ENCODE assay signal across 8 cellular contexts in the genomic region with DNA sequence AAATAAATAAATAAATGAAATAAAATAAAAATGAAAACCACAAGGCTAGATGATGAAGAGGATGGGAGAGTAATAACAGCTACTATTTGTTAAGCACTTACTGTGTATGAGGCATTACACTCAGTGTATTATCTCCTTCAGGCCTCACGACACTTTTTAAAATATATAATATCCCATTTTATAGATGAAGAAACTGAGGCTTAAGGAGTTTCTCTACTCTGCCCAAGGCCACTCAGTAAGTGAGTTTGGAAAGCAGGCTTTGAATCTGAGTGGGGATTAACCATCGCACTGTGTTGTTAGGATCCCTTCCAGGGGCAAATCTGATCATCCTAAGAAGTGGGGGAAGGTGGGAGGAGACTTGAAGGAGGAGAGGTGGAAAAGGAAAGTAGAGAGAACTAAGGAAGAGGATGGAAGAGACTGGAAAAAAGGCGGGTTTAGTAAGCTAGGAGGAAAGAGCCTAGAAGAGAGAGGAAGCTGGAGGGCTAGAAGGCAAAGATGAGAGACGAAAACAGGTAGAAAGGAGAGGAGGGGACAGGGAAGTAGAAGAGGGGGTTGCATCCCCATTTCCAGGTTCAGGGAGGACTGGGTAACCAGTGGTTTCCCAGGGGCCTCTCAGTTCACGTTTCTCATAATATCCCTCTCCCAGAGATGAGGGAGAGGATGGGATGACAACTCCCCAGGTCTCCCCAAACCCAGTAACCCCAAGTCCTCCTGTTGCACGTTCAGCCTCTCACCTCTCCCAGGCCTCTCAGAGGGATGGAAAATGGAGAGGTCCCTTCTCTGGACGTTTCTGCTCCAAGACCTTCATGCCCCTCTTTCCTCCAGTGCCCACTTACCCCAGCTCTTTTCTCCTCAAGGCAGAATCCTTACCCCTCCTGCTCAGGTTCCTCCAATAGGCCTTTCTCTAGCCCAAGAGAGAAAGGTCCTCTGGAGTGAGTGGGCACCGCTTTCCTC. TPM values are rescaled to one million over a fixed set of nuclear protein-coding genes. Genes with fewer than 3 reads are reported as not detected.
DNase-seq lines count a peak whose midpoint lies in the region; ATAC-seq and TF ChIP-seq lines count a peak whose summit lies in the region.

No MANE protein-coding gene starts in this region.

- peaks cover 7 to 47% (median 34%) of the 10 kb centered on the region in 4 donors for H3K4me1 ChIP-seq in liver (ENCODE audit: control insufficient read depth in 4 of 4, insufficient read depth in 4 of 4, low read length in 3 of 4)
- H3K4me1 ChIP-seq in testis = peaks cover 12% of the 10 kb centered on the region

- no peak for ATAC-seq in activated CD4-positive, alpha-beta T cell treated with anti-CD3 and anti-CD28 coated beads for 36 hours
- no peak for ATAC-seq in GM18867 (IDR thresholded peaks at IDR 0.05; ENCODE audit: unreplicated experiment)

- intact Hi-C loops in activated CD4-positive, alpha-beta T cell treated with anti-CD3 and anti-CD28 coated beads for 36 hours (cut with DNase I, micrococcal nuclease) = loop anchor here (1.0 to 5.0 kb wide), 5 partner anchors 15 to 473 kb away; a partner anchor contains a TSS
- intact Hi-C loops in testis (cut with DNase I; ENCODE audit: low total_unique reads) = loop anchor here (5.0 kb wide), 1 partner anchor 42 kb away; no protein-coding TSS in a partner anchor

- H3K9me3 ChIP-seq in liver (ENCODE audit: control insufficient read depth in 4 of 4, low read length in 3 of 4) = no peaks in the 10 kb centered on the region
- no peaks in the 10 kb centered on the region for H3K9me3 ChIP-seq in testis

- H3K9me3 Mint-ChIP-seq in activated CD4-positive, alpha-beta T cell treated with anti-CD3 and anti-CD28 coated beads for 36 hours (ENCODE audit: low read depth) = no peaks in the 10 kb centered on the region

- no peaks in the 10 kb centered on the region for H3K27me3 Mint-ChIP-seq in activated CD4-positive, alpha-beta T cell treated with anti-CD3 and anti-CD28 coated beads for 36 hours

- peaks cover 55% of the 10 kb centered on the region for H3K36me3 Mint-ChIP-seq in activated CD4-positive, alpha-beta T cell treated with anti-CD3 and anti-CD28 coated beads for 36 hours (ENCODE audit: low read depth)

- peak overlapping the region in 1 of 2 donors; percentile 66 for H3K9ac ChIP-seq in liver (ENCODE audit: low read depth in 1 of 2, low read length in 2 of 2)

- peaks cover 63% of the 10 kb centered on the region for H3K4me1 Mint-ChIP-seq in activated CD4-positive, alpha-beta T cell treated with anti-CD3 and anti-CD28 coated beads for 36 hours

- H3K36me3 ChIP-seq in liver (ENCODE audit: control insufficient read depth in 4 of 4, insufficient read depth in 3 of 4, low read depth in 1 of 4, low read length in 3 of 4) = peaks cover 15 to 24% (median 20%) of the 10 kb centered on the region in 4 donors
- no peaks in the 10 kb centered on the region for H3K36me3 ChIP-seq in testis (ENCODE audit: low read depth, missing control alignments)

- POLR2A ChIA-PET in activated CD4-positive, alpha-beta T cell treated with anti-CD3 and anti-CD28 coated beads for 36 hours (lab: Charles Lee) = interaction anchor here (0.7 to 3.0 kb wide), 4 partner anchors 18 to 349 kb away, joined by 3 to 15 read pairs (median 3); a partner anchor contains a TSS

- H3K4me3 Mint-ChIP-seq in activated CD4-positive, alpha-beta T cell treated with anti-CD3 and anti-CD28 coated beads for 36 hours = peak overlapping the region; percentile 98

- peak overlapping the region; percentile 97 for H3K27ac Mint-ChIP-seq in activated CD4-positive, alpha-beta T cell treated with anti-CD3 and anti-CD28 coated beads for 36 hours

- DNase-seq in activated CD4-positive, alpha-beta T cell treated with anti-CD3 and anti-CD28 coated beads for 36 hours = no peak
- no peak for DNase-seq in activated CD4-positive, alpha-beta T cell treated with anti-CD3 and anti-CD28 coated beads, Interleukin-2, amount 50 U/mL, for 4 hours
- DNase-seq in testis (no peak), G401 (ENCODE audit: low spot score) (no peak), NCI-H1436 (lab: John Stamatoyannopoulos, UW) (no peak)

- H3K27me3 ChIP-seq in liver (ENCODE audit: control insufficient read depth in 4 of 4, insufficient read depth in 4 of 4, low read length in 3 of 4) (no peaks in the 10 kb centered on the region), testis (no peaks in the 10 kb centered on the region)

- in situ Hi-C loops in G401 (cut with HindIII; ENCODE audit: low sequenced_read_pairs) = no loop called here

- CTCF ChIA-PET in activated CD4-positive, alpha-beta T cell treated with anti-CD3 and anti-CD28 coated beads for 36 hours (lab: Charles Lee) = interaction anchor here (0.7 to 24.0 kb wide), 9 partner anchors 9 to 347 kb away, joined by 3 to 411 read pairs (median 13); a partner anchor contains a TSS

- TF ChIP-seq CTCF in liver (IDR thresholded peaks at IDR 0.05; ENCODE audit: low read depth, low read length, missing input control) (no peak), testis (IDR thresholded peaks at IDR 0.05) (no peak)

- H3K27ac ChIP-seq in angular gyrus (ENCODE audit: low read depth, low read length) (peak overlapping the region; percentile 2), liver (ENCODE audit: low read depth in 1 of 2, low read length in 2 of 2) (peak overlapping the region; percentile 99), testis (peak overlapping the region in 1 of 2 donors; percentile 99)

- WGBS in liver = 68% methylated on average over 8 of the region's 8 CpGs
- WGBS in testis, 2 donors = 50 to 59% methylated on average over 8 of the region's 8 CpGs

- peak overlapping the region; percentile 71 to 93 (median 86) for H3K4me3 ChIP-seq in liver (ENCODE audit: low read depth in 1 of 3, low read length in 3 of 3)
- peak overlapping the region; percentile 67 to 71 for H3K4me3 ChIP-seq in testis

- TF ChIP-seq POLR2A in testis (IDR thresholded peaks at IDR 0.05) = no peak

- no peak for TF ChIP-seq RAD21 in liver (IDR thresholded peaks at IDR 0.05)

TF ChIP-seq in liver, 16 proteins besides CTCF, POLR2A, EP300 and RAD21:
- TF ChIP-seq FOXA2 (IDR thresholded peaks at IDR 0.05) (no peak), JUND (IDR thresholded peaks at IDR 0.05) (no peak)
- TF ChIP-seq, protein P1, sequence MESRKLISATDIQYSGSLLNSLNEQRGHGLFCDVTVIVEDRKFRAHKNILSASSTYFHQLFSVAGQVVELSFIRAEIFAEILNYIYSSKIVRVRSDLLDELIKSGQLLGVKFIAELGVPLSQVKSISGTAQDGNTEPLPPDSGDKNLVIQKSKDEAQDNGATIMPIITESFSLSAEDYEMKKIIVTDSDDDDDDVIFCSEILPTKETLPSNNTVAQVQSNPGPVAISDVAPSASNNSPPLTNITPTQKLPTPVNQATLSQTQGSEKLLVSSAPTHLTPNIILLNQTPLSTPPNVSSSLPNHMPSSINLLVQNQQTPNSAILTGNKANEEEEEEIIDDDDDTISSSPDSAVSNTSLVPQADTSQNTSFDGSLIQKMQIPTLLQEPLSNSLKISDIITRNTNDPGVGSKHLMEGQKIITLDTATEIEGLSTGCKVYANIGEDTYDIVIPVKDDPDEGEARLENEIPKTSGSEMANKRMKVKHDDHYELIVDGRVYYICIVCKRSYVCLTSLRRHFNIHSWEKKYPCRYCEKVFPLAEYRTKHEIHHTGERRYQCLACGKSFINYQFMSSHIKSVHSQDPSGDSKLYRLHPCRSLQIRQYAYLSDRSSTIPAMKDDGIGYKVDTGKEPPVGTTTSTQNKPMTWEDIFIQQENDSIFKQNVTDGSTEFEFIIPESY (IDR thresholded peaks at IDR 0.05) = no peak
- TF ChIP-seq, protein P2, sequence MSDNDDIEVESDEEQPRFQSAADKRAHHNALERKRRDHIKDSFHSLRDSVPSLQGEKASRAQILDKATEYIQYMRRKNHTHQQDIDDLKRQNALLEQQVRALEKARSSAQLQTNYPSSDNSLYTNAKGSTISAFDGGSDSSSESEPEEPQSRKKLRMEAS (IDR thresholded peaks at IDR 0.05) = no peak
- TF ChIP-seq, protein P3, sequence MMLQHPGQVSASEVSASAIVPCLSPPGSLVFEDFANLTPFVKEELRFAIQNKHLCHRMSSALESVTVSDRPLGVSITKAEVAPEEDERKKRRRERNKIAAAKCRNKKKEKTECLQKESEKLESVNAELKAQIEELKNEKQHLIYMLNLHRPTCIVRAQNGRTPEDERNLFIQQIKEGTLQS (IDR thresholded peaks at IDR 0.05) = no peak

RNA-seq across cellular contexts. Expression of a gene that starts 1.7 kb away (rescaled TPM):
- total RNA-seq in activated CD4-positive, alpha-beta T cell treated with anti-CD3 and anti-CD28 coated beads for 36 hours = 100 to 1,000 TPM; 250 to 288 TPM
- total RNA-seq in liver (10 to 100 TPM; 27.4 to 54.0 TPM), testis (10 to 100 TPM; 66.2 to 81.5 TPM)
- polyA plus RNA-seq in liver (10 to 100 TPM; 33.2 to 57.4 TPM), testis (ENCODE audit: insufficient read depth, low read depth, low replicate concordance) (53.2 TPM)
- total RNA-seq in G401 (2014; rRNA removed; shearing (Covaris generic)) = 62.6 and 64.9 TPM in 2 replicates

RNA-seq across cellular contexts. Expression of a gene that starts 18.8 kb away (rescaled TPM):
- 1 to 10 TPM; 1.8 to 2.7 TPM for total RNA-seq in activated CD4-positive, alpha-beta T cell treated with anti-CD3 and anti-CD28 coated beads for 36 hours
- total RNA-seq in liver (100 to 1,000 TPM; 151 to 375 TPM), testis (100 to 1,000 TPM; 135 to 200 TPM)
- polyA plus RNA-seq in liver (100 to 1,000 TPM in 1 of 2 donors, 10 to 100 TPM in 1; 87.5 to 127 TPM), testis (ENCODE audit: insufficient read depth, low read depth, low replicate concordance) (82.4 TPM)
- 19.3 and 25.1 TPM in 2 replicates for total RNA-seq in G401 (2014; rRNA removed; shearing (Covaris generic))

RNA-seq across cellular contexts. Expression of a gene that starts 20.6 kb away (rescaled TPM):
- 10 to 100 TPM; 46.8 to 48.6 TPM for total RNA-seq in activated CD4-positive, alpha-beta T cell treated with anti-CD3 and anti-CD28 coated beads for 36 hours
- total RNA-seq in liver (1 to 10 TPM; 3.9 to 10.0 TPM), testis (10 to 100 TPM; 45.7 to 59.5 TPM)
- polyA plus RNA-seq in liver (1 to 10 TPM; 1.9 to 8.6 TPM), testis (ENCODE audit: insufficient read depth, low read depth, low replicate concordance) (31.4 TPM)
- total RNA-seq in G401 (2014; rRNA removed; shearing (Covaris generic)) = 44.2 TPM in 2 replicates

RNA-seq across cellular contexts. Expression of a gene that starts 30.9 kb away (rescaled TPM):
- 10 to 100 TPM; 79.0 to 81.1 TPM for total RNA-seq in activated CD4-positive, alpha-beta T cell treated with anti-CD3 and anti-CD28 coated beads for 36 hours
- total RNA-seq in liver (10 to 100 TPM in 1 of 2 donors, 1 to 10 TPM in 1; 3.8 to 10.9 TPM), testis (10 to 100 TPM; 18.1 to 18.2 TPM)
- polyA plus RNA-seq in liver (1 to 10 TPM; 1.4 to 2.5 TPM), testis (ENCODE audit: insufficient read depth, low read depth, low replicate concordance) (15.9 TPM)
- total RNA-seq in G401 (2014; rRNA removed; shearing (Covaris generic)) = 17.4 and 23.9 TPM in 2 replicates

RNA-seq across cellular contexts. Expression of a gene that starts 37.9 kb away (rescaled TPM):
- not detected for total RNA-seq in activated CD4-positive, alpha-beta T cell treated with anti-CD3 and anti-CD28 coated beads for 36 hours
- total RNA-seq in liver = not detected
- not detected for polyA plus RNA-seq in liver
- total RNA-seq in testis = not detected
- not detected for polyA plus RNA-seq in testis (ENCODE audit: insufficient read depth, low read depth, low replicate concordance)
- total RNA-seq in G401 (2014; rRNA removed; shearing (Covaris generic)) = not detected in 2 replicates
